In the genomic region with DNA sequence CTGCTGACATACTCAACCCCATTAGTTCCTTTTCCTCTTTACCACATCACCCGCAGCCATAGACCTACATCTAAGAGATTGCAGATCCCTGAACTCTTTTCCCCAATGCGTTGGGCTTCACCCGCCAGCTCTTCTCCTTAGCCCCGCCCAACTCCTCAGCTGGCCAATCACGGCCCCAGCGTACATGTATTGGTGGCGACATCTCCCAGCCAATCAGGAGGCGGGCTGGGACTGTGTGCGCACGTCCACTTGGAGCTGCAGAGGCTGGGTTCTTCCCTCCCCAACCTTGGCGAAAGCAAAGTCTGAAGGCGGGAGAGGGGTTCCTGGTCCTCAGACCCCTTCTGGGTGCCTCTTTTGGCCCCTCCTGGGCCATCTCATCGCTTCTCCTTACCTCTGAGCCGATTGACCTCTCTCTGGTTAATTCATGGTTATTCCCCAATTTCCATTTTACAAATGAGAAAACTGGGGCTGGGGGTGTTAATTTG, we compare ENCODE assay signal across 8 cellular contexts. TPM values are rescaled to one million over a fixed set of nuclear protein-coding genes. Genes with fewer than 3 reads are reported as not detected.
DNase-seq lines count a peak whose midpoint lies in the region; ATAC-seq and TF ChIP-seq lines count a peak whose summit lies in the region.

No MANE protein-coding gene starts in this region.

- H3K4me1 ChIP-seq in right atrium auricular region (peaks cover 0 to 6% of the 10 kb centered on the region in 2 donors), psoas muscle (no peaks in the 10 kb centered on the region)

- intact Hi-C loops in psoas muscle (cut with DNase I), result no loop called here

- H3K9me3 ChIP-seq in right atrium auricular region, result no peaks in the 10 kb centered on the region
- H3K9me3 ChIP-seq in psoas muscle, result no peaks in the 10 kb centered on the region

- peak; percentile 96 for DNase-seq in CD1c-positive myeloid dendritic cell (ENCODE audit: extremely low spot score)
- DNase-seq in T follicular helper cell (ENCODE audit: low read depth), result peak; percentile 85
- DNase-seq in amniotic stem cell (lab: John Stamatoyannopoulos, UW), result peak; percentile 6
- DNase-seq in right atrium auricular region (ENCODE audit: low spot score), result peak; percentile 93
- DNase-seq in psoas muscle, result peak; percentile 88 to 95
- DNase-seq in ureter (ENCODE audit: low spot score), result peak; percentile 92

- H3K36me3 ChIP-seq in right atrium auricular region, result no peaks in the 10 kb centered on the region
- H3K36me3 ChIP-seq in psoas muscle (ENCODE audit: insufficient read depth in 1 of 2, low read depth in 1 of 2), result no peaks in the 10 kb centered on the region

- H3K27ac ChIP-seq in right atrium auricular region, result peak overlapping the region; percentile 59 to 66
- peak overlapping the region; percentile 72 for H3K27ac ChIP-seq in psoas muscle

- TF ChIP-seq CTCF in right atrium auricular region (IDR thresholded peaks at IDR 0.05) (no peak), psoas muscle (IDR thresholded peaks at IDR 0.05) (no peak)

- whole genome bisulfite sequencing in psoas muscle, 3 donors, result 4 to 12% (median 11%) methylated on average over 14 of the region's 14 CpGs

- H3K4me3 ChIP-seq in right atrium auricular region (peak overlapping the region; percentile 30 to 43), psoas muscle (peak overlapping the region; percentile 64)

- no peaks in the 10 kb centered on the region for H3K27me3 ChIP-seq in right atrium auricular region
- H3K27me3 ChIP-seq in psoas muscle (ENCODE audit: insufficient read depth in 3 of 3, low read length in 2 of 3), result peaks cover 0 to 16% (median 2%) of the 10 kb centered on the region in 3 donors

- ATAC-seq in GM19438 (IDR thresholded peaks at IDR 0.05; ENCODE audit: low read depth, unreplicated experiment) (peak; percentile 100), HG03565 (IDR thresholded peaks at IDR 0.05; ENCODE audit: unreplicated experiment) (peak; percentile 98), psoas muscle (peak; percentile 96 to 100 (median 98))

RNA-seq across cellular contexts. Expression of gene PDE1B, which starts 11.0 kb away (rescaled TPM):
- total RNA-seq in right atrium auricular region, result 1 to 10 TPM; 1.7 to 4.8 TPM
- total RNA-seq in psoas muscle, result 1 to 10 TPM; 1.2 to 2.6 (median 1.7) TPM
- polyA plus RNA-seq in psoas muscle, result 1 to 10 TPM; 1.1 to 1.8 (median 1.1) TPM
- total RNA-seq in ureter, result 5.5 TPM

RNA-seq across cellular contexts. Expression of gene PPP1R1A, which starts 28.0 kb away (rescaled TPM):
- total RNA-seq in right atrium auricular region (100 to 1,000 TPM; 104 to 111 TPM), psoas muscle (100 to 1,000 TPM in 3 of 4 donors, 10 to 100 TPM in 1; 93.7 to 360 (median 247) TPM), ureter (1.1 TPM)
- polyA plus RNA-seq in psoas muscle, result 100 to 1,000 TPM; 187 to 265 (median 203) TPM

Comparison
In these comparisons a context has a peak if more than half of its experiments do, and no peak if none do; other contexts are left out.
1. Peak in every context shown above with its lines: DNase-seq, ATAC-seq, H3K4me3 ChIP-seq and H3K27ac ChIP-seq.
2. DNase-seq: peak in every context shown above with its lines; median percentile 96 in CD1c-positive myeloid dendritic cell; 93 in right atrium auricular region; 92 in ureter; 92 in psoas muscle; 85 in T follicular helper cell; 6 in amniotic stem cell.
3. RNA of gene PPP1R1A, which starts 28.0 kb away (total RNA-seq): 93.7 to 360 TPM in psoas muscle and 104 to 111 TPM in right atrium auricular region; 1.1 TPM in ureter (single experiment); every median in the first group is over 10 times any median in the second.